Comparison of ENCODE assay signal across 8 cellular contexts in genomic region chr3:152298393-152299242, GRCh38. TPM values are rescaled to one million over a fixed set of nuclear protein-coding genes. Genes with fewer than 3 reads are reported as not detected.
DNase-seq lines count a peak whose midpoint lies in the region; ATAC-seq, FAIRE-seq and TF ChIP-seq lines count a peak whose summit lies in the region.

No MANE protein-coding gene starts in this region.

- peak; percentile 38 for FAIRE-seq in HTR-8/SVneo (lab: Jason Lieb, UNC)
- FAIRE-seq in pancreas (lab: Jason Lieb, UNC) = no peak

- H3K27ac ChIP-seq in Panc1 (ENCODE audit: low read length) (peak overlapping the region; percentile 93), pancreas (peak overlapping the region; percentile 65 to 90 (median 84))

- H3K36me3 Mint-ChIP-seq in activated naive CD8-positive, alpha-beta T cell treated with anti-CD3 and anti-CD28 coated beads for 36 hours = peaks cover 43% of the 10 kb centered on the region
- no peaks in the 10 kb centered on the region for H3K36me3 Mint-ChIP-seq in glutamatergic neuron (ENCODE audit: unreplicated experiment)

- no peaks in the 10 kb centered on the region for H3K9me3 ChIP-seq in Panc1 (ENCODE audit: control insufficient read depth, insufficient read depth, low read depth, low read length)
- no peaks in the 10 kb centered on the region for H3K9me3 ChIP-seq in pancreas

- peaks cover 52% of the 10 kb centered on the region for H3K4me1 ChIP-seq in Panc1 (ENCODE audit: control insufficient read depth, insufficient read depth, low read length)
- H3K4me1 ChIP-seq in pancreas = peaks cover 25 to 59% (median 39%) of the 10 kb centered on the region in 3 donors

- BruUV-seq in Panc1 (replicated peaks; lab: Mats Ljungman, UMichigan) = no TSS peak

- intact Hi-C loops in Panc1 (cut with micrococcal nuclease; ENCODE audit: unreplicated experiment) = no loop called here
- intact Hi-C loops in pancreas (cut with DNase I) = no loop called here

- CTCF ChIA-PET in Panc1 (lab: Charles Lee) = no interaction called here

- peak; percentile 97 for DNase-seq in DMS 273 (lab: John Stamatoyannopoulos, UW; ENCODE audit: unreplicated experiment)
- peak; percentile 64 for DNase-seq in HTR-8/SVneo (ENCODE audit: insufficient read length, low spot score)
- peak; percentile 54 for DNase-seq in Panc1 (ENCODE audit: low read depth, low spot score)
- peak; percentile 65 for DNase-seq in activated naive CD8-positive, alpha-beta T cell treated with anti-CD3 and anti-CD28 coated beads for 36 hours
- peak; percentile 43 for DNase-seq in glutamatergic neuron
- peak in 3 of 6 donors; percentile 35 to 55 (median 55) for DNase-seq in pancreas
- DNase-seq in NK-92 (lab: John Stamatoyannopoulos, UW; ENCODE audit: unreplicated experiment) = no peak

- no peak for TF ChIP-seq CTCF in Panc1 (IDR thresholded peaks at IDR 0.05)
- TF ChIP-seq CTCF in glutamatergic neuron (IDR thresholded peaks at IDR 0.05; ENCODE audit: partially characterized antibody, unreplicated experiment) = no peak
- TF ChIP-seq CTCF in pancreas (IDR thresholded peaks at IDR 0.05) = no peak

- no peaks in the 10 kb centered on the region for H3K36me3 ChIP-seq in Panc1 (ENCODE audit: control insufficient read depth, insufficient read depth, low read length)
- H3K36me3 ChIP-seq in pancreas = no peaks in the 10 kb centered on the region

- POLR2A ChIA-PET in Panc1 (lab: Charles Lee) = interaction anchor here (0.7 kb wide), 1 partner anchor 14 kb away, joined by 3 read pairs; no protein-coding TSS in a partner anchor

- WGBS in pancreas, 2 donors = 1 to 2% methylated on average over 14 of the region's 14 CpGs

- ATAC-seq in GM21367 (IDR thresholded peaks at IDR 0.05; ENCODE audit: unreplicated experiment) (peak; percentile 35), Panc1 (peak; percentile 93), pancreas (peak; percentile 80 to 86 (median 82))

- H3K9me3 Mint-ChIP-seq in activated naive CD8-positive, alpha-beta T cell treated with anti-CD3 and anti-CD28 coated beads for 36 hours = no peaks in the 10 kb centered on the region
- H3K9me3 Mint-ChIP-seq in glutamatergic neuron (ENCODE audit: unreplicated experiment) = peaks cover 4% of the 10 kb centered on the region

- H3K4me3 ChIP-seq in Panc1 (ENCODE audit: low read depth in 2 of 2, low read length in 2 of 2) (peak overlapping the region; percentile 45 to 65), pancreas (peak overlapping the region; percentile 14 to 44 (median 26))

- H3K27me3 Mint-ChIP-seq in activated naive CD8-positive, alpha-beta T cell treated with anti-CD3 and anti-CD28 coated beads for 36 hours = no peaks in the 10 kb centered on the region
- H3K27me3 Mint-ChIP-seq in glutamatergic neuron (ENCODE audit: unreplicated experiment) = peaks cover 3% of the 10 kb centered on the region

- peak overlapping the region; percentile 77 for H3K4me3 Mint-ChIP-seq in activated naive CD8-positive, alpha-beta T cell treated with anti-CD3 and anti-CD28 coated beads for 36 hours
- peak overlapping the region; percentile 87 for H3K4me3 Mint-ChIP-seq in glutamatergic neuron (ENCODE audit: unreplicated experiment)

- peaks cover 73% of the 10 kb centered on the region for H3K4me1 Mint-ChIP-seq in activated naive CD8-positive, alpha-beta T cell treated with anti-CD3 and anti-CD28 coated beads for 36 hours
- peaks cover 38% of the 10 kb centered on the region for H3K4me1 Mint-ChIP-seq in glutamatergic neuron (ENCODE audit: low read depth, unreplicated experiment)

- H3K27me3 ChIP-seq in Panc1 (ENCODE audit: control insufficient read depth, insufficient read depth, low read length) = no peaks in the 10 kb centered on the region
- H3K27me3 ChIP-seq in pancreas = no peaks in the 10 kb centered on the region

- peak overlapping the region; percentile 98 for H3K27ac Mint-ChIP-seq in activated naive CD8-positive, alpha-beta T cell treated with anti-CD3 and anti-CD28 coated beads for 36 hours
- peak overlapping the region; percentile 95 for H3K27ac Mint-ChIP-seq in glutamatergic neuron (ENCODE audit: unreplicated experiment)

- in situ Hi-C loops in Panc1 (cut with HindIII; ENCODE audit: low pct_unique_long_range_greater_than_20kb, low sequenced_read_pairs) = no loop called here

RNA-seq across cellular contexts. Expression of gene MBNL1, which starts 29.9 kb away (rescaled TPM):
- 140 TPM for total RNA-seq in Panc1 (2021; ENCODE audit: unreplicated experiment)
- 55.2 TPM for polyA plus RNA-seq in Panc1 (2012; ENCODE audit: insufficient read length)
- 100 to 1,000 TPM; 385 to 392 TPM for total RNA-seq in activated naive CD8-positive, alpha-beta T cell treated with anti-CD3 and anti-CD28 coated beads for 36 hours
- 36.6 TPM for total RNA-seq in glutamatergic neuron (ENCODE audit: unreplicated experiment)
- total RNA-seq in pancreas = 10 to 100 TPM; 30.5 to 73.2 (median 49.2) TPM
- 10 to 100 TPM; 15.2 to 22.2 TPM for polyA plus RNA-seq in pancreas

Comparison
In these comparisons a context has a peak if more than half of its experiments do, and no peak if none do; other contexts are left out.
1. ATAC-seq: peak in every context shown above with its lines; median percentile 93 in Panc1; 82 in pancreas; 35 in GM21367.